ENCODE assay signal across 2 cellular contexts in the genomic region with DNA sequence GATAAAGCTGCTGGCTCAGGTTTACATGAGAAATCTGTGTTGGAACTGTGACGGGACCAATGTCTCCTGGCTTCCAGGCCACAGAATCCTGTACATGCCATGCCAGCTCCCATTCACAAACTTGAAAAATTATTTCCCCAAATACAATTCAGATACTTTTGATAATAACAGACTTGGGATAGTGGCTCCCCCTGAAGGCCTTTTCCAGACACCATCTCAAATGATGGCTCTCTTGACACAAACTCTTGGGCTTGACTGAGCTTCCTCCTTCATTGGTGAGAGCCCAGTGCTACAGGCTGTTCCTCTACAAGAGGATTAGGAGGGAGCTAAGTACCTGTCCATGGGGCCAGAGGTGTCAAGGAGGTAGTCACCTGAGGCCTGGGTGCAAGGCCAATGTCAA.
TF ChIP-seq lines count a peak whose summit lies in the region.

No MANE protein-coding gene starts in this region.

TF ChIP-seq in liver, 16 proteins besides CTCF, POLR2A, EP300 and RAD21 (continued from another document):
- TF ChIP-seq, protein P1, sequence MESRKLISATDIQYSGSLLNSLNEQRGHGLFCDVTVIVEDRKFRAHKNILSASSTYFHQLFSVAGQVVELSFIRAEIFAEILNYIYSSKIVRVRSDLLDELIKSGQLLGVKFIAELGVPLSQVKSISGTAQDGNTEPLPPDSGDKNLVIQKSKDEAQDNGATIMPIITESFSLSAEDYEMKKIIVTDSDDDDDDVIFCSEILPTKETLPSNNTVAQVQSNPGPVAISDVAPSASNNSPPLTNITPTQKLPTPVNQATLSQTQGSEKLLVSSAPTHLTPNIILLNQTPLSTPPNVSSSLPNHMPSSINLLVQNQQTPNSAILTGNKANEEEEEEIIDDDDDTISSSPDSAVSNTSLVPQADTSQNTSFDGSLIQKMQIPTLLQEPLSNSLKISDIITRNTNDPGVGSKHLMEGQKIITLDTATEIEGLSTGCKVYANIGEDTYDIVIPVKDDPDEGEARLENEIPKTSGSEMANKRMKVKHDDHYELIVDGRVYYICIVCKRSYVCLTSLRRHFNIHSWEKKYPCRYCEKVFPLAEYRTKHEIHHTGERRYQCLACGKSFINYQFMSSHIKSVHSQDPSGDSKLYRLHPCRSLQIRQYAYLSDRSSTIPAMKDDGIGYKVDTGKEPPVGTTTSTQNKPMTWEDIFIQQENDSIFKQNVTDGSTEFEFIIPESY (IDR thresholded peaks at IDR 0.05) = no peak
- no peak for TF ChIP-seq FOXA2 (IDR thresholded peaks at IDR 0.05)
- no peak for TF ChIP-seq GABPA (IDR thresholded peaks at IDR 0.05 in 1 of 2, conservative IDR thresholded peaks at IDR 0.05 in 1 of 2)
- no peak for TF ChIP-seq HNF4G (IDR thresholded peaks at IDR 0.05)

TF ChIP-seq in HepG2, 621 proteins besides CTCF, POLR2A, EP300 and RAD21 (continued from another document):
- TF ChIP-seq JARID2 (CRISPR knock-in tag; IDR thresholded peaks at IDR 0.05; ENCODE audit: insufficient replicate concordance) = no peak
- no peak for TF ChIP-seq NFKBIZ (CRISPR knock-in tag; IDR thresholded peaks at IDR 0.05)
- TF ChIP-seq, protein P2, sequence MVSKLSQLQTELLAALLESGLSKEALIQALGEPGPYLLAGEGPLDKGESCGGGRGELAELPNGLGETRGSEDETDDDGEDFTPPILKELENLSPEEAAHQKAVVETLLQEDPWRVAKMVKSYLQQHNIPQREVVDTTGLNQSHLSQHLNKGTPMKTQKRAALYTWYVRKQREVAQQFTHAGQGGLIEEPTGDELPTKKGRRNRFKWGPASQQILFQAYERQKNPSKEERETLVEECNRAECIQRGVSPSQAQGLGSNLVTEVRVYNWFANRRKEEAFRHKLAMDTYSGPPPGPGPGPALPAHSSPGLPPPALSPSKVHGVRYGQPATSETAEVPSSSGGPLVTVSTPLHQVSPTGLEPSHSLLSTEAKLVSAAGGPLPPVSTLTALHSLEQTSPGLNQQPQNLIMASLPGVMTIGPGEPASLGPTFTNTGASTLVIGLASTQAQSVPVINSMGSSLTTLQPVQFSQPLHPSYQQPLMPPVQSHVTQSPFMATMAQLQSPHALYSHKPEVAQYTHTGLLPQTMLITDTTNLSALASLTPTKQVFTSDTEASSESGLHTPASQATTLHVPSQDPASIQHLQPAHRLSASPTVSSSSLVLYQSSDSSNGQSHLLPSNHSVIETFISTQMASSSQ (IDR thresholded peaks at IDR 0.05; ENCODE audit: low read depth) = no peak
- TF ChIP-seq, protein P2 (CRISPR knock-in tag; IDR thresholded peaks at IDR 0.05; ENCODE audit: borderline replicate concordance) = no peak
- TF ChIP-seq ZNF235 (CRISPR knock-in tag; IDR thresholded peaks at IDR 0.05; ENCODE audit: borderline replicate concordance) = no peak
- TF ChIP-seq ZNF850 (CRISPR knock-in tag; conservative IDR thresholded peaks at IDR 0.05) = no peak
- TF ChIP-seq USF2 (IDR thresholded peaks at IDR 0.05; ENCODE audit: low read depth, low read length) = no peak
- no peak for TF ChIP-seq USF2 (CRISPR knock-in tag; IDR thresholded peaks at IDR 0.05; ENCODE audit: borderline replicate concordance)
- TF ChIP-seq ZNF281 (CRISPR knock-in tag; IDR thresholded peaks at IDR 0.05; ENCODE audit: borderline replicate concordance) = no peak
